Comparison of ENCODE assay signal across 8 cellular contexts in the genomic region with DNA sequence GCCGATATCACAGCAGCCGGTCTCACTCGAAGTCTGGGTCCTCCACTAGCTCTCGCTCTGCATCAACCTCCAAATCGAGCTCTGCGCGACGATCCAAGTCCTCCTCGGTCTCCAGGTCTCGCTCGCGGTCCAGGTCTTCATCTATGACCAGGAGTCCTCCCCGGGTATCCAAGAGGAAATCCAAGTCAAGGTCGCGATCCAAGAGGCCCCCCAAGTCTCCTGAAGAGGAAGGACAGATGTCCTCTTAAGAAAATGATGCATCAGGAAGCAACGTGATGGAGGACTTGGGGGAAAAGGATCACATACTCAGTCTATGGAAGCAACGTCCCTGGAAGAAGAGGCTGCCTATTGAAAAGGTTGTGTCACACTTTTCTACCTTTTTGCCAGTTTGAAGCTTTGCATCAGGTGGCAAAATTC. TPM values are rescaled to one million over a fixed set of nuclear protein-coding genes. Genes with fewer than 3 reads are reported as not detected.
DNase-seq lines count a peak whose midpoint lies in the region; ATAC-seq, FAIRE-seq and TF ChIP-seq lines count a peak whose summit lies in the region.

No MANE protein-coding gene starts in this region.

- TF ChIP-seq POLR2A in suprapubic skin (IDR thresholded peaks at IDR 0.05) (no peak), GM12892 (IDR thresholded peaks at IDR 0.05; ENCODE audit: low read depth, low read length) (no peak)

- H3K27me3 ChIP-seq in brain microvascular endothelial cell (replicated peaks) (no peaks in the 10 kb centered on the region), left lung (no peaks in the 10 kb centered on the region), suprapubic skin (no peaks in the 10 kb centered on the region)

- ATAC-seq in left lung, result peak; percentile 31

- H3K4me3 ChIP-seq in brain microvascular endothelial cell (ENCODE audit: low read depth, low read length), result peak overlapping the region; percentile 82
- peak overlapping the region; percentile 65 to 67 for H3K4me3 ChIP-seq in left lung
- H3K4me3 ChIP-seq in suprapubic skin, result peak overlapping the region; percentile 97

- FAIRE-seq in GM12892 (lab: Jason Lieb, UNC), result no peak

- under 1% methylated on average over 16 of the region's 17 CpGs for WGBS in suprapubic skin

- H3K27ac ChIP-seq in brain microvascular endothelial cell, result peak overlapping the region; percentile 79
- peak overlapping the region; percentile 96 to 97 for H3K27ac ChIP-seq in left lung
- H3K27ac ChIP-seq in suprapubic skin, result peak overlapping the region; percentile 98

- intact Hi-C loops in left lung (cut with DNase I), result no loop called here

- H3K9me3 ChIP-seq in left lung (no peaks in the 10 kb centered on the region), suprapubic skin (no peaks in the 10 kb centered on the region)

- no peaks in the 10 kb centered on the region for H3K36me3 ChIP-seq in brain microvascular endothelial cell (replicated peaks)
- H3K36me3 ChIP-seq in left lung, result no peaks in the 10 kb centered on the region
- no peaks in the 10 kb centered on the region for H3K36me3 ChIP-seq in suprapubic skin

- TF ChIP-seq CTCF in brain microvascular endothelial cell (IDR thresholded peaks at IDR 0.05; ENCODE audit: low read depth, low read length, missing control alignments), result no peak
- TF ChIP-seq CTCF in left lung (IDR thresholded peaks at IDR 0.05), result no peak
- TF ChIP-seq CTCF in suprapubic skin (IDR thresholded peaks at IDR 0.05), result no peak

- in situ Hi-C loops in brain microvascular endothelial cell (cut with HindIII; ENCODE audit: low pct_ligation_motif_present, low sequenced_read_pairs), result no loop called here

- DNase-seq in DMS153 treated with DMSO at 0.1 percent for 48 hours (lab: John Stamatoyannopoulos, UW; ENCODE audit: unreplicated experiment) (peak; percentile 79), DMS153 (lab: John Stamatoyannopoulos, UW) (no peak), NOMO-1 treated with DMSO at 0.1 percent for 48 hours (lab: John Stamatoyannopoulos, UW; ENCODE audit: unreplicated experiment) (peak; percentile 52), brain microvascular endothelial cell (no peak), left lung (no peak), suprapubic skin (ENCODE audit: low spot score in 2 of 2) (no peak), GM12892 (ENCODE audit: insufficient read length) (no peak), NCI-H1694 (lab: John Stamatoyannopoulos, UW) (no peak)

- H3K4me1 ChIP-seq in left lung, result peaks cover 7 to 28% of the 10 kb centered on the region in 2 donors
- peaks cover 29% of the 10 kb centered on the region for H3K4me1 ChIP-seq in suprapubic skin

- no peak for TF ChIP-seq EP300 in suprapubic skin (IDR thresholded peaks at IDR 0.05)

RNA-seq across cellular contexts. Expression of gene SRSF8, which starts 1.1 kb away (rescaled TPM):
- total RNA-seq in left lung (10 to 100 TPM; 27.5 to 41.7 TPM), suprapubic skin (10 to 100 TPM; 31.7 to 37.4 (median 35.5) TPM)
- 28.5 TPM for polyA plus RNA-seq in GM12892 (2012; ENCODE audit: missing spikeins)

RNA-seq across cellular contexts. Expression of gene KDM4F, which starts 18.6 kb away (rescaled TPM):
- not detected for total RNA-seq in left lung
- total RNA-seq in suprapubic skin, result not detected
- not detected for polyA plus RNA-seq in GM12892 (2012; ENCODE audit: missing spikeins)

RNA-seq across cellular contexts. Expression of gene ENDOD1, which starts 21.8 kb away (rescaled TPM):
- total RNA-seq in left lung (10 to 100 TPM; 26.1 to 31.2 TPM), suprapubic skin (10 to 100 TPM; 30.7 to 65.9 (median 49.4) TPM)
- 8.5 TPM for polyA plus RNA-seq in GM12892 (2012; ENCODE audit: missing spikeins)

RNA-seq across cellular contexts. Expression of gene KDM4E, which starts 42.8 kb away (rescaled TPM):
- total RNA-seq in left lung (not detected), suprapubic skin (not detected)
- not detected for polyA plus RNA-seq in GM12892 (2012; ENCODE audit: missing spikeins)

Comparison
In these comparisons a context has a peak if more than half of its experiments do, and no peak if none do; other contexts are left out.
1. DNase-seq: peak in DMS153 treated with DMSO at 0.1 percent for 48 hours (single experiment) and NOMO-1 treated with DMSO at 0.1 percent for 48 hours (single experiment); none in DMS153 (single experiment), brain microvascular endothelial cell (single experiment), left lung (0 of 2), suprapubic skin (0 of 2), GM12892 (single experiment) and NCI-H1694 (single experiment).
2. Peak in every context shown above with its lines, with median percentiles within 50 percentile points of each other: H3K27ac ChIP-seq and H3K4me3 ChIP-seq.